Comparison of ENCODE assay signal across 14 cellular contexts in genomic region chr15:55829826-55830225, GRCh38.
DNase-seq lines count a peak whose midpoint lies in the region; ATAC-seq, FAIRE-seq and TF ChIP-seq lines count a peak whose summit lies in the region.
"Had no signal": no experiment of that assay in that cellular context is flagged by ENCODE, and none has a peak within 500 bp of the region (broad histone marks: within the 10 kb centered on the region; RNA-seq: fewer than 3 reads in every experiment).

No MANE protein-coding gene starts in this region.

- H3K79me2 ChIP-seq in keratinocyte (ENCODE audit: control insufficient read depth, insufficient read depth, low read length), result no peaks in the 10 kb centered on the region

- H3K4me2 ChIP-seq in keratinocyte (ENCODE audit: control insufficient read depth, extremely low read depth, insufficient read depth, low read depth, low read length), result peak overlapping the region; percentile 63
- H3K4me2 ChIP-seq: smooth muscle cell had no signal

- dilution Hi-C loops in keratinocyte (cut with MboI; ENCODE audit: extremely low pct_ligation_motif_present, low sequenced_read_pairs), result no loop called here

- H3K9me3 ChIP-seq in keratinocyte (ENCODE audit: control insufficient read depth, low read depth, low read length), result no peaks in the 10 kb centered on the region
- H3K9me3 ChIP-seq in MG63, result no peaks in the 10 kb centered on the region
- no peaks in the 10 kb centered on the region for H3K9me3 ChIP-seq in mucosa of descending colon
- H3K9me3 ChIP-seq: left ventricle myocardium inferior had no signal

- no peaks in the 10 kb centered on the region for H3K9me1 ChIP-seq in keratinocyte (ENCODE audit: control insufficient read depth, extremely low read depth, insufficient read depth, low read length)

- no peak overlapping the region for H2AFZ ChIP-seq in keratinocyte (ENCODE audit: control insufficient read depth, low read length)

- ATAC-seq in activated CD4-positive, CD25-positive, alpha-beta regulatory T cell treated with anti-CD3 and anti-CD28 coated beads, Interleukin-2, amount 50 U/mL, for 24 hours, result peak; percentile 82 to 85
- peak; percentile 85 for ATAC-seq in HG02759 (IDR thresholded peaks at IDR 0.05; ENCODE audit: unreplicated experiment)
- no peak for ATAC-seq in mucosa of descending colon

- H3K27ac ChIP-seq in keratinocyte (ENCODE audit: control insufficient read depth, insufficient read depth, low read length), result peak overlapping the region; percentile 1
- H3K27ac ChIP-seq: left ventricle myocardium inferior, SK-N-MC had no signal

- no peak overlapping the region for H3K9ac ChIP-seq in keratinocyte (ENCODE audit: control insufficient read depth, extremely low read depth, insufficient read depth, low read length)

- intact Hi-C loops in mucosa of descending colon (cut with DNase I, micrococcal nuclease), result no loop called here
- intact Hi-C loops in posterior vena cava (cut with DNase I), result no loop called here

- H3K27me3 ChIP-seq in keratinocyte (ENCODE audit: control insufficient read depth, extremely low read depth, insufficient read depth, low read length), result no peaks in the 10 kb centered on the region
- no peaks in the 10 kb centered on the region for H3K27me3 ChIP-seq in MG63

- H3K4me1 ChIP-seq in keratinocyte (ENCODE audit: control insufficient read depth, extremely low read depth, insufficient read depth, low read length) (peaks cover 18% of the 10 kb centered on the region), mucosa of descending colon (ENCODE audit: low read depth) (no peaks in the 10 kb centered on the region)
- H3K4me1 ChIP-seq: left ventricle myocardium inferior had no signal

- H3K4me3 ChIP-seq in NB4 (ENCODE audit: low read depth, low read length) (no peak overlapping the region), keratinocyte (ENCODE audit: control insufficient read depth in 2 of 3, extremely low read depth in 1 of 3, insufficient read depth in 2 of 3, low read depth in 1 of 3, low read length in 3 of 3) (no peak overlapping the region), MG63 (no peak overlapping the region), mucosa of descending colon (no peak overlapping the region)
- H3K4me3 ChIP-seq: left ventricle myocardium inferior, SK-N-MC, smooth muscle cell had no signal

- H3K36me3 ChIP-seq in keratinocyte (ENCODE audit: control insufficient read depth in 2 of 2, extremely low read depth in 1 of 2, insufficient read depth in 2 of 2, low read length in 2 of 2) (peaks cover 0 to 22% of the 10 kb centered on the region in 2 experiments), MG63 (peaks cover 9% of the 10 kb centered on the region), mucosa of descending colon (ENCODE audit: low read depth) (no peaks in the 10 kb centered on the region)

- no peaks in the 10 kb centered on the region for H4K20me1 ChIP-seq in keratinocyte (ENCODE audit: control insufficient read depth, extremely low read depth, insufficient read depth, low read length)

- no peak for TF ChIP-seq POLR2A in NB4 (IDR thresholded peaks at IDR 0.05; ENCODE audit: extremely low read depth, insufficient read length)

- peak; percentile 88 for FAIRE-seq in keratinocyte (lab: Jason Lieb, UNC)
- FAIRE-seq: A204.1 had no signal

- no peak for TF ChIP-seq CTCF in NB4 (IDR thresholded peaks at IDR 0.05; ENCODE audit: low read depth, low read length)
- no peak for TF ChIP-seq CTCF in keratinocyte (optimal IDR thresholded peaks at IDR 0.05 in 1 of 3, IDR thresholded peaks at IDR 0.05 in 1 of 3, conservative IDR thresholded peaks at IDR 0.05 in 1 of 3; ENCODE audit: extremely low read depth in 1 of 3, insufficient read depth in 2 of 3, low read length in 3 of 3)
- no peak for TF ChIP-seq CTCF in mucosa of descending colon (IDR thresholded peaks at IDR 0.05)

- no peak for DNase-seq in activated CD4-positive, CD25-positive, alpha-beta regulatory T cell treated with anti-CD3 and anti-CD28 coated beads, Interleukin-2, amount 50 U/mL, for 72 hours
- DNase-seq in NB4 (ENCODE audit: low read depth) (peak; percentile 43), keratinocyte (ENCODE audit: low read depth, low spot score) (peak; percentile 13), MG63 (no peak), mucosa of descending colon (no peak), posterior vena cava (ENCODE audit: low spot score) (no peak)
- DNase-seq: H7, left ventricle myocardium inferior, substantia nigra had no signal

Comparison
In these comparisons a context has a peak if more than half of its experiments do, and no peak if none do; other contexts are left out.
1. DNase-seq: peak in NB4 (single experiment) and keratinocyte (single experiment); none in activated CD4-positive, CD25-positive, alpha-beta regulatory T cell treated with anti-CD3 and anti-CD28 coated beads, Interleukin-2, amount 50 U/mL, for 72 hours (single experiment), MG63 (single experiment), mucosa of descending colon (0 of 3) and posterior vena cava (single experiment).